7 cellular contexts compared by ENCODE assay signal in genomic region chr17:77644981-77645380, GRCh38.
DNase-seq lines count a peak whose midpoint lies in the region; ATAC-seq and TF ChIP-seq lines count a peak whose summit lies in the region.

No MANE protein-coding gene starts in this region.

- TF ChIP-seq CTCF in NB4 (IDR thresholded peaks at IDR 0.05; ENCODE audit: low read depth, low read length) (peak; percentile 39), epithelial cell of proximal tubule (conservative IDR thresholded peaks at IDR 0.05; ENCODE audit: low read depth, low read length) (peak; percentile 29)

- peak; percentile 50 for DNase-seq in NB4 (ENCODE audit: low read depth)
- peak; percentile 80 for DNase-seq in activated CD8-positive, alpha-beta memory T cell treated with anti-CD3 and anti-CD28 coated beads for 24 hours
- DNase-seq in epithelial cell of proximal tubule (ENCODE audit: low read depth) = no peak
- DNase-seq in stimulated activated CD8-positive, alpha-beta memory T cell treated with anti-CD3 and anti-CD28 coated beads, Interleukin-7, amount 100 ng/mL, for 4 hours (ENCODE audit: low read depth in 2 of 2) = peak; percentile 7 to 15

- TF ChIP-seq POLR2A in NB4 (IDR thresholded peaks at IDR 0.05; ENCODE audit: extremely low read depth, insufficient read length) = no peak

- ATAC-seq in GM19397 (IDR thresholded peaks at IDR 0.05; ENCODE audit: unreplicated experiment) (no peak), GM21529 (IDR thresholded peaks at IDR 0.05; ENCODE audit: unreplicated experiment) (no peak), HG03571 (IDR thresholded peaks at IDR 0.05; ENCODE audit: unreplicated experiment) (no peak)

- H3K4me3 ChIP-seq in NB4 (ENCODE audit: low read depth, low read length) (peak overlapping the region; percentile 32), epithelial cell of proximal tubule (ENCODE audit: low read depth, low read length) (no peak overlapping the region)
